8 cellular contexts compared by ENCODE assay signal in the genomic region with DNA sequence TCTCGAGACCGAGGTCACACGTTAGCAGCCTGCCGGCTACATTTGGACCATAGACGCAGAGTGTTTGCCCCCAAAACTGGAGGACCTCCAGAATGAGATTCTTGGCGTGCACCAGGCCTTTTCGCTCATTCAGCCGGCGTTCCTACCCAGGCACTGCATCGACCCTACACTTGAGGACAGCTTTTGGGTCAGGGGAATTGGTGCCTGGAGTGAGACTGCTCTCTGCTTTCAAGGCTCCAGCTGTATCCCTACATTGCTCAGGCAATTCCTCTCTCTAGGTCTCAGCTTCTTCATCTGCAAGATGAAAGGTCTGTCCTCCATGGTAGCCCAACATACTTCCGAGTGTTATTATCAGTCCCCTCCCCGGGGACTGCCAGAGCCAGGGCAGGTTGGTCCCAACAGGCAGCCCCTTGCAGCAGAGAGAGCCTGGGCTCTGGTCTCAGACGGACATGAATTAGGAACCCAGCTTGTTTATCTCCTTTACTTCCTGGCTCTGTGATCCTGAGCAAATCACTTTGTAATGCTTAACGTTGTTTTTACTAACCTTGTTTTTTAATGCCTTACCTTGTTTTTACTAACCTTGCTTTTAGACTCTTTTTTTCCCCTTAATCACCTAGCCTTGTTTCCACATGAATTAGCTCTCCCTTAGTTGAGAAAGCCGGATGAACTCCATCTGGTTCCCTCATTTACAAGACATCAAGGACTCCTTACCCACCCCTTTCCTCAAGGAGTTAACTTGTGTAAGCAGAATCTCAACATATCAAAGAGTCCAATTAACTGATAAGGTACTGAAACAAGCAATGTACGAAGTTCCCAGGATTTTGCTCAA. TPM values are rescaled to one million over a fixed set of nuclear protein-coding genes. Genes with fewer than 3 reads are reported as not detected.
A peak's percentile ranks its signal among the peaks of the same experiment; 100 is the strongest.
DNase-seq lines count a peak whose midpoint lies in the region; ATAC-seq, FAIRE-seq and TF ChIP-seq lines count a peak whose summit lies in the region.

No MANE protein-coding gene starts in this region.

- H3K27me3 ChIP-seq in HL-60 (ENCODE audit: insufficient read depth, poor library complexity, severe bottlenecking): no peaks in the 10 kb centered on the region

- peaks cover 21 to 25% of the 10 kb centered on the region in 2 donors for H3K36me3 Mint-ChIP-seq in activated naive CD4-positive, alpha-beta T cell treated with anti-CD3 and anti-CD28 coated beads, Interleukin-2, amount 50 U/mL, for 72 hours
- peaks cover 28% of the 10 kb centered on the region for H3K36me3 Mint-ChIP-seq in stimulated activated memory B cell treated with anti-CD40 and anti-IgM and Interleukin-4, amounts not matched to agents 10 μg/mL and 1 μg/mL and 100 μg/mL, for 72 hours

- no peak for TF ChIP-seq CTCF in A549 (IDR thresholded peaks at IDR 0.05)
- no peak for TF ChIP-seq CTCF in GM12864 (IDR thresholded peaks at IDR 0.05; ENCODE audit: low read depth, low read length, missing control alignments)
- TF ChIP-seq CTCF in HL-60 (IDR thresholded peaks at IDR 0.05; ENCODE audit: insufficient read depth, low read length): no peak

- no peaks in the 10 kb centered on the region for H3K27me3 Mint-ChIP-seq in stimulated activated memory B cell treated with anti-CD40 and anti-IgM and Interleukin-4, amounts not matched to agents 10 μg/mL and 1 μg/mL and 100 μg/mL, for 72 hours

- H3K4me2 ChIP-seq in A549: peak overlapping the region; percentile 95

- 14% methylated on average over 16 of the region's 16 CpGs for WGBS in A549 (ENCODE audit: missing lambda C conversion rate)

- H3K27ac ChIP-seq in A549 (peak overlapping the region; percentile 93 to 95), HL-60 (replicated peaks) (peak overlapping the region; percentile 81)

- peaks cover 23% of the 10 kb centered on the region for H3K4me1 Mint-ChIP-seq in stimulated activated memory B cell treated with anti-CD40 and anti-IgM and Interleukin-4, amounts not matched to agents 10 μg/mL and 1 μg/mL and 100 μg/mL, for 72 hours

- H3K4me3 Mint-ChIP-seq in stimulated activated memory B cell treated with anti-CD40 and anti-IgM and Interleukin-4, amounts not matched to agents 10 μg/mL and 1 μg/mL and 100 μg/mL, for 72 hours: peak overlapping the region; percentile 80

- peak overlapping the region; percentile 96 to 97 for H3K27ac Mint-ChIP-seq in activated naive CD4-positive, alpha-beta T cell treated with anti-CD3 and anti-CD28 coated beads, Interleukin-2, amount 50 U/mL, for 72 hours
- H3K27ac Mint-ChIP-seq in stimulated activated memory B cell treated with anti-CD40 and anti-IgM and Interleukin-4, amounts not matched to agents 10 μg/mL and 1 μg/mL and 100 μg/mL, for 72 hours: peak overlapping the region; percentile 88

- TF ChIP-seq EP300 in A549 (IDR thresholded peaks at IDR 0.05): no peak

- H3K4me1 ChIP-seq in A549: peaks cover 5% of the 10 kb centered on the region; the same call in 1 of the 3 replicates

- peak; percentile 28 for FAIRE-seq in A549 (lab: Jason Lieb, UNC)

- DNase-seq in A549 (ENCODE audit: low read depth in 1 of 2, low spot score in 1 of 2): peak in 1 of 2 experiments; percentile 43
- DNase-seq in GM12864 (ENCODE audit: low read depth): no peak
- DNase-seq in HL-60 (ENCODE audit: low read depth in 1 of 2, low spot score in 1 of 2): peak in 1 of 2 experiments; percentile 9
- no peak for DNase-seq in activated naive CD4-positive, alpha-beta T cell treated with anti-CD3 and anti-CD28 coated beads, Interleukin-2, amount 50 U/mL, for 72 hours (ENCODE audit: low spot score in 2 of 2)
- DNase-seq in activated effector memory CD4-positive, alpha-beta T cell treated with anti-CD3 and anti-CD28 coated beads, Interleukin-2, amount 50 U/mL, for 16 hours: no peak
- DNase-seq in NCI-H2081 treated with DMSO at 0.1 percent for 48 hours (lab: John Stamatoyannopoulos, UW): no peak

- H3K9me3 Mint-ChIP-seq in activated naive CD4-positive, alpha-beta T cell treated with anti-CD3 and anti-CD28 coated beads, Interleukin-2, amount 50 U/mL, for 72 hours: no peaks in the 10 kb centered on the region
- no peaks in the 10 kb centered on the region for H3K9me3 Mint-ChIP-seq in stimulated activated memory B cell treated with anti-CD40 and anti-IgM and Interleukin-4, amounts not matched to agents 10 μg/mL and 1 μg/mL and 100 μg/mL, for 72 hours

- POLR2A ChIA-PET in A549 (lab: Yijun Ruan, JAX): interaction anchor here (1.2 kb wide), 1 partner anchor 13 kb away, joined by 4 read pairs; no protein-coding TSS in a partner anchor

- H3K9me3 ChIP-seq in A549: no peaks in the 10 kb centered on the region
- no peaks in the 10 kb centered on the region for H3K9me3 ChIP-seq in iPS-18c (ENCODE audit: control insufficient read depth, insufficient read depth, low read length)

- CTCF ChIA-PET in A549 (lab: Yijun Ruan, JAX): interaction anchor here (0.6 to 3.3 kb wide), 12 partner anchors 10 to 286 kb away, joined by 3 to 12 read pairs (median 4); partner anchors contain the start of gene GLTP

- no peak for TF ChIP-seq POLR2A in A549 (IDR thresholded peaks at IDR 0.05; ENCODE audit: low read length)

- peak overlapping the region; percentile 69 for H3K4me3 ChIP-seq in A549
- H3K4me3 ChIP-seq in GM12864 (ENCODE audit: low read depth, low read length): peak overlapping the region; percentile 83
- H3K4me3 ChIP-seq in HL-60 (replicated peaks; ENCODE audit: insufficient read depth, low read length): peak overlapping the region; percentile 77
- peak overlapping the region; percentile 67 for H3K4me3 ChIP-seq in iPS-18c (ENCODE audit: insufficient read depth, low read depth, low read length)

- peak; percentile 36 to 65; a peak in 5 of 6 replicates for ATAC-seq in A549
- peak; percentile 8 to 33 for ATAC-seq in activated naive CD4-positive, alpha-beta T cell treated with anti-CD3 and anti-CD28 coated beads, Interleukin-2, amount 50 U/mL, for 72 hours
- peak; percentile 39 for ATAC-seq in stimulated activated memory B cell treated with anti-CD40 and anti-IgM and Interleukin-4, amounts not matched to agents 10 μg/mL and 1 μg/mL and 100 μg/mL, for 72 hours

- TF ChIP-seq RAD21 in A549 (conservative IDR thresholded peaks at IDR 0.05 in 1 of 2, IDR thresholded peaks at IDR 0.05 in 1 of 2): no peak

TF ChIP-seq in A549, 52 proteins besides CTCF, POLR2A, EP300 and RAD21:
- no peak for TF ChIP-seq KDM1A (IDR thresholded peaks at IDR 0.05; ENCODE audit: low read depth)
- no peak for TF ChIP-seq SMC3 (IDR thresholded peaks at IDR 0.05)
- TF ChIP-seq CHD4 (IDR thresholded peaks at IDR 0.05; ENCODE audit: borderline replicate concordance): no peak
- no peak for TF ChIP-seq CEBPB (IDR thresholded peaks at IDR 0.05)
- no peak for TF ChIP-seq PHF8 (IDR thresholded peaks at IDR 0.05; ENCODE audit: borderline replicate concordance, low read depth)

RNA-seq across cellular contexts. Expression of gene TCHP, which starts 0.9 kb away (rescaled TPM):
- polyA plus RNA-seq in A549 (2011; rRNA removed) (14.9 and 18.4 TPM in 2 replicates), A549 (2017; fragmentation: RNase III; extraction: RNeasy Plus Mini Kit Qiagen cat#74134 plus additional on column Dnase treatment) (25.4 to 35.8 TPM (median 33.4 TPM) in 3 replicates)
- polyA plus RNA-seq in A549 (2012; cell fraction: cytosol; rRNA removed): 26.2 and 52.1 TPM in 2 replicates
- polyA plus RNA-seq in A549 (2012; cell fraction: nucleus; rRNA removed): 36.8 and 38.8 TPM in 2 replicates
- 7.9 and 8.2 TPM in 2 replicates for polyA minus RNA-seq in A549 (2011; rRNA and poly(A)+ RNA removed)
- total RNA-seq in activated naive CD4-positive, alpha-beta T cell treated with anti-CD3 and anti-CD28 coated beads, Interleukin-2, amount 50 U/mL, for 72 hours: 10 to 100 TPM; 14.9 to 18.3 TPM

RNA-seq across cellular contexts. Expression of gene GLTP, which starts 20.6 kb away (rescaled TPM):
- 18.8 and 19.2 TPM in 2 replicates for polyA plus RNA-seq in A549 (2011; rRNA removed)
- 14.9 and 19.2 TPM in 2 replicates for polyA plus RNA-seq in A549 (2012; cell fraction: cytosol; rRNA removed)
- polyA plus RNA-seq in A549 (2012; cell fraction: nucleus; rRNA removed): 3.7 and 4.5 TPM in 2 replicates
- 16.7 to 16.9 TPM (median 16.9 TPM) in 3 replicates for polyA plus RNA-seq in A549 (2017; fragmentation: RNase III; extraction: RNeasy Plus Mini Kit Qiagen cat#74134 plus additional on column Dnase treatment)
- 49.3 and 53.3 TPM in 2 replicates for polyA minus RNA-seq in A549 (2011; rRNA and poly(A)+ RNA removed)
- 10 to 100 TPM; 22.2 to 24.9 TPM for total RNA-seq in activated naive CD4-positive, alpha-beta T cell treated with anti-CD3 and anti-CD28 coated beads, Interleukin-2, amount 50 U/mL, for 72 hours
